In genomic region chr11:68959465-68960298, GRCh38 we compare ENCODE assay signal across 14 cellular contexts. TPM values are rescaled to one million over a fixed set of nuclear protein-coding genes. Genes with fewer than 3 reads are reported as not detected.
"Had no signal": no experiment of that assay in that cellular context is flagged by ENCODE, and none has a peak within 500 bp of the region (broad histone marks: within the 10 kb centered on the region; RNA-seq: fewer than 3 reads in every experiment).

No MANE protein-coding gene starts in this region.

- H3K27ac ChIP-seq: adrenal gland, neutrophil, tibial nerve, vagina had no signal

- H3K9me3 Mint-ChIP-seq: activated T-helper 2 cell treated with anti-CD3 and anti-CD28 coated beads, Interferon-gamma antibody, Interleukin-2, Interleukin-4, amounts not matched to agents 10 μg/mL and 5 μg/mL and 100 μg/mL, durations not matched to agents 14 hours and 24 hours and 36 hours; T-helper 1 cell treated with Interleukin-12 subunit alpha and Interleukin-12 subunit beta and Interleukin-4 antibody, amounts not matched to agents 30 μg/mL and 1 μg/mL, for 36 hours had no signal

- H3K27me3 ChIP-seq: adrenal gland, neutrophil, tibial nerve, vagina had no signal

- H3K36me3 ChIP-seq: adrenal gland, neutrophil, tibial nerve, vagina had no signal

- H3K4me1 ChIP-seq: adrenal gland had no signal

- H3K27ac Mint-ChIP-seq: activated T-helper 2 cell treated with anti-CD3 and anti-CD28 coated beads, Interferon-gamma antibody, Interleukin-2, Interleukin-4, amounts not matched to agents 10 μg/mL and 5 μg/mL and 100 μg/mL, durations not matched to agents 14 hours and 24 hours and 36 hours; stimulated activated memory B cell treated with anti-CD40 and anti-IgM and Interleukin-4, amounts not matched to agents 10 μg/mL and 1 μg/mL and 100 μg/mL, for 72 hours; T-helper 1 cell treated with Interleukin-12 subunit alpha and Interleukin-12 subunit beta and Interleukin-4 antibody, amounts not matched to agents 30 μg/mL and 1 μg/mL, for 36 hours had no signal

- H3K36me3 Mint-ChIP-seq: stimulated activated memory B cell treated with anti-CD40 and anti-IgM and Interleukin-4, amounts not matched to agents 10 μg/mL and 1 μg/mL and 100 μg/mL, for 72 hours had no signal

- H3K4me3 ChIP-seq: adrenal gland, tibial nerve, vagina had no signal

- H3K4me3 Mint-ChIP-seq: stimulated activated memory B cell treated with anti-CD40 and anti-IgM and Interleukin-4, amounts not matched to agents 10 μg/mL and 1 μg/mL and 100 μg/mL, for 72 hours; T-helper 1 cell treated with Interleukin-12 subunit alpha and Interleukin-12 subunit beta and Interleukin-4 antibody, amounts not matched to agents 30 μg/mL and 1 μg/mL, for 36 hours had no signal

- DNase-seq: activated naive CD4-positive, alpha-beta T cell treated with anti-CD3 and anti-CD28 coated beads, Interleukin-2, amount 50 U/mL, for 16 hours; adrenal gland; dermis blood vessel endothelial cell; erythroblast; hippocampal formation; mammary epithelial cell; small intestine had no signal

- H3K9me3 ChIP-seq: adrenal gland, neutrophil, tibial nerve, vagina had no signal

RNA-seq across cellular contexts. Expression of gene MRGPRD, which starts 21.1 kb away (rescaled TPM):
- total RNA-seq: activated T-helper 2 cell treated with anti-CD3 and anti-CD28 coated beads, Interferon-gamma antibody, Interleukin-2, Interleukin-4, amounts not matched to agents 10 μg/mL and 5 μg/mL and 100 μg/mL, durations not matched to agents 14 hours and 24 hours and 36 hours; adrenal gland; dermis blood vessel endothelial cell; mammary epithelial cell; right cardiac atrium; tibial nerve; vagina had no signal
- polyA plus RNA-seq: adrenal gland, mammary epithelial cell, right cardiac atrium had no signal

RNA-seq across cellular contexts. Expression of gene MRGPRF, which starts 53.4 kb away (rescaled TPM):
- total RNA-seq: activated T-helper 2 cell treated with anti-CD3 and anti-CD28 coated beads, Interferon-gamma antibody, Interleukin-2, Interleukin-4, amounts not matched to agents 10 μg/mL and 5 μg/mL and 100 μg/mL, durations not matched to agents 14 hours and 24 hours and 36 hours had no signal
